ENCODE assay signal across 25 cellular contexts in genomic region chr12:101802486-101802885, GRCh38. TPM values are rescaled to one million over a fixed set of nuclear protein-coding genes. Genes with fewer than 3 reads are reported as not detected.
A peak's percentile ranks its signal among the peaks of the same experiment; 100 is the strongest.
DNase-seq lines count a peak whose midpoint lies in the region; ATAC-seq and TF ChIP-seq lines count a peak whose summit lies in the region.
"Had no signal": no experiment of that assay in that cellular context is flagged by ENCODE, and none has a peak within 500 bp of the region (broad histone marks: within the 10 kb centered on the region; RNA-seq: fewer than 3 reads in every experiment).

No MANE protein-coding gene starts in this region.

- H3K9me3 Mint-ChIP-seq in activated CD4-positive, alpha-beta T cell treated with anti-CD3 and anti-CD28 coated beads, Interleukin-2, amount 10 ng/mL, durations not matched to agents 24 days and 14 days = peaks cover 6% of the 10 kb centered on the region
- H3K9me3 Mint-ChIP-seq in natural killer cell = no peaks in the 10 kb centered on the region
- H3K9me3 Mint-ChIP-seq: CD8-positive, alpha-beta T cell had no signal

- no peak for TF ChIP-seq POLR2A in breast epithelium (IDR thresholded peaks at IDR 0.05)

- TF ChIP-seq CTCF in natural killer cell (IDR thresholded peaks at IDR 0.05) (no peak), breast epithelium (IDR thresholded peaks at IDR 0.05) (no peak)

- no peak overlapping the region for H3K4me3 Mint-ChIP-seq in activated CD4-positive, alpha-beta T cell treated with anti-CD3 and anti-CD28 coated beads, Interleukin-2, amount 10 ng/mL, durations not matched to agents 24 days and 14 days
- H3K4me3 Mint-ChIP-seq in natural killer cell = peak overlapping the region; percentile 9
- H3K4me3 Mint-ChIP-seq: CD8-positive, alpha-beta T cell had no signal

- DNase-seq in activated CD4-positive, alpha-beta T cell treated with anti-CD3 and anti-CD28 coated beads, Interleukin-2, amount 10 ng/mL, durations not matched to agents 24 days and 14 days = no peak
- no peak for DNase-seq in activated CD4-positive, alpha-beta T cell treated with anti-CD3 and anti-CD28 coated beads, Interleukin-2, amount 50 U/mL, for 1 hour
- DNase-seq in NCI-H524 (lab: John Stamatoyannopoulos, UW) (peak; percentile 35 to 80), natural killer cell (no peak), breast epithelium (ENCODE audit: low spot score in 2 of 2) (no peak), HUDEP-2 (lab: John Stamatoyannopoulos, UW; ENCODE audit: unreplicated experiment in 76 of 76) (no peak)
- DNase-seq: 8988T; C1 segment of cervical spinal cord; Caco-2; CD8-positive, alpha-beta T cell; EL; GF-D8; Karpas-422; NCI-H1092; NCI-H1417 treated with DMSO at 0.1 percent for 48 hours; NCI-H1694 treated with DMSO at 0.1 percent for 48 hours; NCI-H2081; NCI-H226; NCI-H510A; NCI-H748 treated with DMSO at 0.1 percent for 48 hours; NK-92 treated with Interleukin-12 subunit alpha and Interleukin-12 subunit beta, amount 100 ng/mL, for 24 hours; PC-3 had no signal

- peak overlapping the region in 8 of 11 experiments; percentile 13 to 76 (median 50); a peak in 12 of 22 replicates for H3K27ac ChIP-seq in BLaER1 treated with 17β-estradiol and CSF1 and Interleukin-3, amounts not matched to agents 10 nM and 100 nM
- H3K27ac ChIP-seq in breast epithelium = no peak overlapping the region
- H3K27ac ChIP-seq: HL-60 had no signal

- H3K27me3 Mint-ChIP-seq in activated CD4-positive, alpha-beta T cell treated with anti-CD3 and anti-CD28 coated beads, Interleukin-2, amount 10 ng/mL, durations not matched to agents 24 days and 14 days = no peaks in the 10 kb centered on the region
- no peaks in the 10 kb centered on the region for H3K27me3 Mint-ChIP-seq in natural killer cell (ENCODE audit: low read depth in 2 of 2)

- peaks cover 0 to 4% (median 0%) of the 10 kb centered on the region in 11 experiments; a peak in 2 of 22 replicates for H3K36me3 ChIP-seq in BLaER1 treated with 17β-estradiol and CSF1 and Interleukin-3, amounts not matched to agents 10 nM and 100 nM
- no peaks in the 10 kb centered on the region for H3K36me3 ChIP-seq in breast epithelium

- no peaks in the 10 kb centered on the region for H3K27me3 ChIP-seq in BLaER1 treated with 17β-estradiol and CSF1 and Interleukin-3, amounts not matched to agents 10 nM and 100 nM
- H3K27me3 ChIP-seq in breast epithelium = no peaks in the 10 kb centered on the region

- H3K9ac ChIP-seq in BLaER1 treated with 17β-estradiol and CSF1 and Interleukin-3, amounts not matched to agents 10 nM and 100 nM = 0 out of 22 replicates have a peak overlapping the region, but pooled peaks of 1 of the 11 experiments have one; percentile 2

- ATAC-seq in natural killer cell = no peak
- ATAC-seq: CD8-positive, alpha-beta T cell; PC-3; SK-N-SH treated with all-trans-retinoic acid at 6 μM for 48 hours had no signal

- H3K4me1 ChIP-seq in BLaER1 treated with 17β-estradiol and CSF1 and Interleukin-3, amounts not matched to agents 10 nM and 100 nM = peaks cover 26 to 93% (median 61%) of the 10 kb centered on the region in 10 experiments
- no peaks in the 10 kb centered on the region for H3K4me1 ChIP-seq in breast epithelium
- H3K4me1 ChIP-seq: Caco-2 had no signal

- intact Hi-C loops in activated CD4-positive, alpha-beta T cell treated with anti-CD3 and anti-CD28 coated beads, Interleukin-2, amount 10 ng/mL, durations not matched to agents 24 days and 14 days (cut with micrococcal nuclease) = no loop called here
- intact Hi-C loops in natural killer cell (cut with micrococcal nuclease) (no loop called here), breast epithelium (cut with DNase I; ENCODE audit: low total_unique reads) (no loop called here)

- no peaks in the 10 kb centered on the region for H3K9me3 ChIP-seq in BLaER1 treated with 17β-estradiol and CSF1 and Interleukin-3, amounts not matched to agents 10 nM and 100 nM (replicated peaks in 1 of 11)
- no peaks in the 10 kb centered on the region for H3K9me3 ChIP-seq in breast epithelium
- H3K9me3 ChIP-seq: Caco-2 had no signal

- no peak overlapping the region for H3K4me3 ChIP-seq in BLaER1 treated with 17β-estradiol and CSF1 and Interleukin-3, amounts not matched to agents 10 nM and 100 nM
- H3K4me3 ChIP-seq in breast epithelium = no peak overlapping the region

- peak overlapping the region; percentile 36 to 86 (median 70); a peak in 21 of 22 replicates for H3K4me2 ChIP-seq in BLaER1 treated with 17β-estradiol and CSF1 and Interleukin-3, amounts not matched to agents 10 nM and 100 nM

- peaks cover 20% of the 10 kb centered on the region for H3K36me3 Mint-ChIP-seq in activated CD4-positive, alpha-beta T cell treated with anti-CD3 and anti-CD28 coated beads, Interleukin-2, amount 10 ng/mL, durations not matched to agents 24 days and 14 days (ENCODE audit: low read depth)
- no peaks in the 10 kb centered on the region for H3K36me3 Mint-ChIP-seq in natural killer cell

- peaks cover 0 to 42% (median 0%) of the 10 kb centered on the region in 11 experiments; a peak in 5 of 22 replicates for H4K20me1 ChIP-seq in BLaER1 treated with 17β-estradiol and CSF1 and Interleukin-3, amounts not matched to agents 10 nM and 100 nM

- H3K4me1 Mint-ChIP-seq in activated CD4-positive, alpha-beta T cell treated with anti-CD3 and anti-CD28 coated beads, Interleukin-2, amount 10 ng/mL, durations not matched to agents 24 days and 14 days = peaks cover 37% of the 10 kb centered on the region
- H3K4me1 Mint-ChIP-seq in natural killer cell = peaks cover 63 to 67% of the 10 kb centered on the region in 2 donors

- H3K27ac Mint-ChIP-seq in activated CD4-positive, alpha-beta T cell treated with anti-CD3 and anti-CD28 coated beads, Interleukin-2, amount 10 ng/mL, durations not matched to agents 24 days and 14 days = peak overlapping the region; percentile 9
- peak overlapping the region; percentile 80 to 86 for H3K27ac Mint-ChIP-seq in natural killer cell
- H3K27ac Mint-ChIP-seq: CD8-positive, alpha-beta T cell had no signal

RNA-seq across cellular contexts. Expression of gene GNPTAB, which starts 28.3 kb away (rescaled TPM):
- total RNA-seq in activated CD4-positive, alpha-beta T cell treated with anti-CD3 and anti-CD28 coated beads, Interleukin-2, amount 10 ng/mL, durations not matched to agents 24 days and 14 days = 48.2 and 57.2 TPM in 2 replicates
- total RNA-seq in natural killer cell = 100 to 1,000 TPM; 260 to 285 (median 262) TPM
- total RNA-seq in breast epithelium = 10 to 100 TPM; 37.4 to 59.0 (median 39.7) TPM

Comparison
In these comparisons a context has a peak if more than half of its experiments do, and no peak if none do; other contexts are left out.
1. DNase-seq: peak in NCI-H524 (2 of 2); none in activated CD4-positive, alpha-beta T cell treated with anti-CD3 and anti-CD28 coated beads, Interleukin-2, amount 10 ng/mL, durations not matched to agents 24 days and 14 days (single experiment), activated CD4-positive, alpha-beta T cell treated with anti-CD3 and anti-CD28 coated beads, Interleukin-2, amount 50 U/mL, for 1 hour (single experiment), natural killer cell (single experiment), breast epithelium (0 of 2) and HUDEP-2 (0 of 76).
2. H3K27ac ChIP-seq: peak in BLaER1 treated with 17β-estradiol and CSF1 and Interleukin-3, amounts not matched to agents 10 nM and 100 nM (8 of 11); none in breast epithelium (0 of 2).